8 cellular contexts compared by ENCODE assay signal in genomic region chr2:113886479-113887383, GRCh38. TPM values are rescaled to one million over a fixed set of nuclear protein-coding genes. Genes with fewer than 3 reads are reported as not detected.
DNase-seq lines count a peak whose midpoint lies in the region; ATAC-seq and TF ChIP-seq lines count a peak whose summit lies in the region.

No MANE protein-coding gene starts in this region.

- H3K4me1 Mint-ChIP-seq in T-helper 17 cell: peaks cover 37% of the 10 kb centered on the region

- H3K4me3 Mint-ChIP-seq in T-helper 17 cell: peak overlapping the region; percentile 67

- DNase-seq in EH (ENCODE audit: low read depth): peak; percentile 97
- DNase-seq in T-helper 17 cell: no peak
- DNase-seq in fibroblast of villous mesenchyme (ENCODE audit: low read depth): peak; percentile 74
- peak; percentile 48 for DNase-seq in stimulated activated CD4-positive, alpha-beta T cell treated with anti-CD3 and anti-CD28 coated beads, Interleukin-2, amount 100 ng/mL, for 24 hours
- DNase-seq in NCI-H187 treated with DMSO at 0.1 percent for 48 hours (lab: John Stamatoyannopoulos, UW): no peak
- no peak for DNase-seq in NCI-H1694 treated with DMSO at 0.1 percent for 48 hours (lab: John Stamatoyannopoulos, UW)

- no peak overlapping the region for H3K4me3 ChIP-seq in fibroblast of villous mesenchyme (ENCODE audit: low read depth, low read length)

- H3K36me3 Mint-ChIP-seq in T-helper 17 cell (ENCODE audit: low read depth): peaks cover 5% of the 10 kb centered on the region

- no peaks in the 10 kb centered on the region for H3K9me3 ChIP-seq in T-helper 17 cell (ENCODE audit: control insufficient read depth, low read length, poor library complexity, severe bottlenecking)

- H3K27ac Mint-ChIP-seq in T-helper 17 cell: peak overlapping the region; percentile 95

- H3K27me3 Mint-ChIP-seq in T-helper 17 cell: no peaks in the 10 kb centered on the region

- TF ChIP-seq CTCF in fibroblast of villous mesenchyme (IDR thresholded peaks at IDR 0.05; ENCODE audit: insufficient read depth, low read depth, low read length): no peak

- ATAC-seq in GM19438 (IDR thresholded peaks at IDR 0.05; ENCODE audit: low read depth, unreplicated experiment) (peak; percentile 66), HG03457 (IDR thresholded peaks at IDR 0.05; ENCODE audit: unreplicated experiment) (peak; percentile 62), T-helper 17 cell (no peak)

RNA-seq across cellular contexts. Expression of gene ACTR3, which starts 3.2 kb away (rescaled TPM):
- 100 to 1,000 TPM; 229 to 267 TPM for total RNA-seq in T-helper 17 cell
- 323 and 532 TPM in 2 replicates for total RNA-seq in fibroblast of villous mesenchyme

Comparison
In these comparisons a context has a peak if more than half of its experiments do, and no peak if none do; other contexts are left out.
1. DNase-seq: peak in EH (single experiment), fibroblast of villous mesenchyme (single experiment) and stimulated activated CD4-positive, alpha-beta T cell treated with anti-CD3 and anti-CD28 coated beads, Interleukin-2, amount 100 ng/mL, for 24 hours (2 of 2); none in T-helper 17 cell (0 of 3), NCI-H187 treated with DMSO at 0.1 percent for 48 hours (single experiment) and NCI-H1694 treated with DMSO at 0.1 percent for 48 hours (single experiment).